Comparison of ENCODE assay signal across 19 cellular contexts in the genomic region with DNA sequence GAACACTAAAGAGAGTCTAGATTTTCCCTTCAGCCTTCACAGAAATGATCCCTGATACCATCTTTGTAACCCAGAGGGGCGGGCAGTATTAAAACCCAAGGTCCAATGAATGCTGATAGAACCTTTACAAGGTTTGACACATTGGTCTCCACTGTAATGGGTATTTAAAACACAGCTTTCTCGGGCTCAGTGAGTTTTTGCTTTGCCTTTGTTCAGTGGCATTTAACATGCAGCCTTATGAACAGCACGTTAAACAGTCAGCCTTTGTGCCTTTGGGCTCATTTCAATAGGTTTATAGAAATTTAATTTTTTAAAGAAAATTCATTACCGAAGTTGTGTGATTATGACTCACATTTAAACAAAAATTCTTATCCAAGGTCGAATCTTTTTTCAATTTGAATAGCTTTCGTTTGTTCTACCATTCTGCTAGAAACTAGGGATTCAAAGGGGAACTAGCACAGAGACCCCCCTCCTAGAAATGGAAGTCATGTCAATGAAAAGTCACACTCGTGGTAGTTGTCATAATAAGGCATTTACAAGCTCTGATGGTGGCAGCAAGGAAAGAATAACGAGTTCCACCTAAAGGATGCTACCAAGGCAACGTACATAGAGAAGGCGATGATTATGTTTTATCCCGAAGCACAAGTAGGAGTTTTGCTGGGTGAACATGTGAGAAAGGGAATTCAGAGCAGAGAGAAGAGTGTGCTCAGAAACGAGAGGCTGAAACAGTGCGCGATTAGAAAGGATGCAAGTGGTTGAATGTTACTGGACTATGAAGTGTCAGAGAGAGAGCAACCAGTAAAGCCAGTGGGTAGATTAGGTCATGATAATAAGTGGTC.
DNase-seq lines count a peak whose midpoint lies in the region; ATAC-seq, FAIRE-seq and TF ChIP-seq lines count a peak whose summit lies in the region.
"Had no signal": no experiment of that assay in that cellular context is flagged by ENCODE, and none has a peak within 500 bp of the region (broad histone marks: within the 10 kb centered on the region; RNA-seq: fewer than 3 reads in every experiment).

No MANE protein-coding gene starts in this region.

- peak; percentile 35 for DNase-seq in activated CD4-positive, alpha-beta T cell treated with anti-CD3 and anti-CD28 coated beads, Interleukin-2, amount 10 ng/mL, durations not matched to agents 24 days and 14 days
- DNase-seq in activated CD4-positive, alpha-beta T cell treated with anti-CD3 and anti-CD28 coated beads, Interleukin-2, amount 50 U/mL, for 4 hours: no peak
- no peak for DNase-seq in brain microvascular endothelial cell
- peak; percentile 27 for DNase-seq in medulla oblongata (ENCODE audit: extremely low spot score)
- no peak for DNase-seq in smooth muscle cell (lab: John Stamatoyannopoulos, UW; ENCODE audit: unreplicated experiment)
- no peak for DNase-seq in RCC 7860 (ENCODE audit: low spot score)
- no peak for DNase-seq in right lobe of liver
- DNase-seq: CD8-positive, alpha-beta memory T cell; DND-41; NCI-H1417; NCI-H2029 treated with DMSO at 0.1 percent for 48 hours; NCI-H510A; NCI-H774 had no signal

- H3K27me3 ChIP-seq in brain microvascular endothelial cell (replicated peaks) (no peaks in the 10 kb centered on the region), smooth muscle cell (ENCODE audit: low read depth) (no peaks in the 10 kb centered on the region), right lobe of liver (no peaks in the 10 kb centered on the region)
- H3K27me3 ChIP-seq: BLaER1 treated with 17β-estradiol and CSF1 and Interleukin-3, amounts not matched to agents 10 nM and 100 nM had no signal

- no peak for TF ChIP-seq CTCF in brain microvascular endothelial cell (IDR thresholded peaks at IDR 0.05; ENCODE audit: low read depth, low read length, missing control alignments)
- no peak for TF ChIP-seq CTCF in smooth muscle cell (IDR thresholded peaks at IDR 0.05; ENCODE audit: borderline replicate concordance, insufficient read depth, poor library complexity, severe bottlenecking)
- no peak for TF ChIP-seq CTCF in right lobe of liver (IDR thresholded peaks at IDR 0.05)

- H3K36me3 ChIP-seq in brain microvascular endothelial cell (replicated peaks) (peaks cover 2% of the 10 kb centered on the region), smooth muscle cell (ENCODE audit: low read depth) (no peaks in the 10 kb centered on the region), right lobe of liver (no peaks in the 10 kb centered on the region)
- H3K36me3 ChIP-seq: BLaER1 treated with 17β-estradiol and CSF1 and Interleukin-3, amounts not matched to agents 10 nM and 100 nM had no signal

- no peak overlapping the region for H3K27ac Mint-ChIP-seq in activated CD4-positive, alpha-beta T cell treated with anti-CD3 and anti-CD28 coated beads, Interleukin-2, amount 10 ng/mL, durations not matched to agents 24 days and 14 days
- H3K27ac Mint-ChIP-seq: CD8-positive, alpha-beta memory T cell; IgD-negative memory B cell had no signal

- H3K79me2 ChIP-seq in smooth muscle cell (ENCODE audit: low read depth): no peaks in the 10 kb centered on the region

- peaks cover 8% of the 10 kb centered on the region for H3K4me1 ChIP-seq in smooth muscle cell (ENCODE audit: low read depth)
- no peaks in the 10 kb centered on the region for H3K4me1 ChIP-seq in right lobe of liver
- H3K4me1 ChIP-seq: BLaER1 treated with 17β-estradiol and CSF1 and Interleukin-3, amounts not matched to agents 10 nM and 100 nM had no signal

- no peaks in the 10 kb centered on the region for H3K9me3 Mint-ChIP-seq in activated CD4-positive, alpha-beta T cell treated with anti-CD3 and anti-CD28 coated beads, Interleukin-2, amount 10 ng/mL, durations not matched to agents 24 days and 14 days

- H3K9ac ChIP-seq in smooth muscle cell (ENCODE audit: low read depth): no peak overlapping the region
- H3K9ac ChIP-seq: BLaER1 treated with 17β-estradiol and CSF1 and Interleukin-3, amounts not matched to agents 10 nM and 100 nM had no signal

- peak overlapping the region; percentile 32 for H2AFZ ChIP-seq in smooth muscle cell (ENCODE audit: low read depth)

- no peaks in the 10 kb centered on the region for H3K36me3 Mint-ChIP-seq in activated CD4-positive, alpha-beta T cell treated with anti-CD3 and anti-CD28 coated beads, Interleukin-2, amount 10 ng/mL, durations not matched to agents 24 days and 14 days (ENCODE audit: low read depth)
- H3K36me3 Mint-ChIP-seq: CD8-positive, alpha-beta memory T cell; IgD-negative memory B cell had no signal

- no peak for TF ChIP-seq POLR2A in right lobe of liver (IDR thresholded peaks at IDR 0.05)

- H3K27me3 Mint-ChIP-seq in activated CD4-positive, alpha-beta T cell treated with anti-CD3 and anti-CD28 coated beads, Interleukin-2, amount 10 ng/mL, durations not matched to agents 24 days and 14 days: peaks cover 6% of the 10 kb centered on the region

- H3K4me3 ChIP-seq in brain microvascular endothelial cell (ENCODE audit: low read depth, low read length) (no peak overlapping the region), smooth muscle cell (no peak overlapping the region), right lobe of liver (no peak overlapping the region)
- H3K4me3 ChIP-seq: BLaER1 treated with 17β-estradiol and CSF1 and Interleukin-3, amounts not matched to agents 10 nM and 100 nM had no signal

- no peak for FAIRE-seq in RCC 7860 (lab: Jason Lieb, UNC)
- FAIRE-seq: G401.6, GM18507 had no signal

- no peak overlapping the region for H3K4me3 Mint-ChIP-seq in activated CD4-positive, alpha-beta T cell treated with anti-CD3 and anti-CD28 coated beads, Interleukin-2, amount 10 ng/mL, durations not matched to agents 24 days and 14 days
- H3K4me3 Mint-ChIP-seq: CD8-positive, alpha-beta memory T cell; IgD-negative memory B cell had no signal

- in situ Hi-C loops in brain microvascular endothelial cell (cut with HindIII; ENCODE audit: low pct_ligation_motif_present, low sequenced_read_pairs): no loop called here

- H3F3A ChIP-seq in smooth muscle cell (ENCODE audit: low read depth): no peaks in the 10 kb centered on the region

- peak overlapping the region; percentile 73 for H3K4me2 ChIP-seq in smooth muscle cell
- H3K4me2 ChIP-seq: BLaER1 treated with 17β-estradiol and CSF1 and Interleukin-3, amounts not matched to agents 10 nM and 100 nM had no signal

- intact Hi-C loops in activated CD4-positive, alpha-beta T cell treated with anti-CD3 and anti-CD28 coated beads, Interleukin-2, amount 10 ng/mL, durations not matched to agents 24 days and 14 days (cut with micrococcal nuclease): no loop called here
- intact Hi-C loops in right lobe of liver (cut with DNase I): no loop called here

- H3K4me1 Mint-ChIP-seq in activated CD4-positive, alpha-beta T cell treated with anti-CD3 and anti-CD28 coated beads, Interleukin-2, amount 10 ng/mL, durations not matched to agents 24 days and 14 days: no peaks in the 10 kb centered on the region
- H3K4me1 Mint-ChIP-seq: CD8-positive, alpha-beta memory T cell; IgD-negative memory B cell had no signal

- ATAC-seq in HG03139 (IDR thresholded peaks at IDR 0.05; ENCODE audit: unreplicated experiment) (no peak), right lobe of liver (no peak)

- H3K9me3 ChIP-seq in smooth muscle cell (replicated peaks; ENCODE audit: low read depth): no peaks in the 10 kb centered on the region
- H3K9me3 ChIP-seq in right lobe of liver: no peaks in the 10 kb centered on the region

- 84% methylated on average over 14 of the region's 14 CpGs for WGBS in smooth muscle cell (ENCODE audit: low lambda C conversion rate)
- WGBS in right lobe of liver (ENCODE audit: insufficient coverage, low coverage, low lambda C conversion rate, missing lambda C conversion rate): 62% methylated on average over 14 of the region's 14 CpGs

- H3K27ac ChIP-seq in brain microvascular endothelial cell (peak overlapping the region; percentile 78), smooth muscle cell (ENCODE audit: low read depth) (peak overlapping the region; percentile 79), right lobe of liver (no peak overlapping the region)
- H3K27ac ChIP-seq: BLaER1 treated with 17β-estradiol and CSF1 and Interleukin-3, amounts not matched to agents 10 nM and 100 nM; RWPE1 had no signal

- no peaks in the 10 kb centered on the region for H4K20me1 ChIP-seq in smooth muscle cell (ENCODE audit: low read depth)
- H4K20me1 ChIP-seq: BLaER1 treated with 17β-estradiol and CSF1 and Interleukin-3, amounts not matched to agents 10 nM and 100 nM had no signal

Comparison
In these comparisons a context has a peak if more than half of its experiments do, and no peak if none do; other contexts are left out.
1. DNase-seq: peak in activated CD4-positive, alpha-beta T cell treated with anti-CD3 and anti-CD28 coated beads, Interleukin-2, amount 10 ng/mL, durations not matched to agents 24 days and 14 days (single experiment) and medulla oblongata (single experiment); none in activated CD4-positive, alpha-beta T cell treated with anti-CD3 and anti-CD28 coated beads, Interleukin-2, amount 50 U/mL, for 4 hours (0 of 2), brain microvascular endothelial cell (single experiment), smooth muscle cell (single experiment), RCC 7860 (single experiment) and right lobe of liver (0 of 3).
2. H3K27ac ChIP-seq: peak in brain microvascular endothelial cell (single experiment) and smooth muscle cell (single experiment); none in right lobe of liver (0 of 3).